In the genomic region with DNA sequence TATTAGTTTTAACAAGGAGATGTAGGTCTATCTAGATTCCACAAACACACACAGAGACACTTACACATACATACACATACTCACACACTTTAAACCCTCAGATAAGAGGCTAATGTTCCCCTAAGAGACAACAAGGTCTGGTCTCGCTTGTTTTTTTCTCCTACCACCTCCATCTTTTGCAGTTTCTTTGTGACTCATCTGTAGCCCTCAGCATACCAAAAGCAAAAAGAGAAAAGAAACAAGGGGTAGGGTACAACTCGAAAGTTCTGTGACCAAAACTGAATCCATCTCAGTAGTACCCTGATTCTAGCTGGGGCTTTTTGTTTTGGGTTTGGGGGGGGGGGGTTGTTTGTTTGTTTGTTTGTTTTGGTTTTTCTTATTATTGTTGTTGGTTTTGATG, we compare ENCODE assay signal across 10 cellular contexts.
DNase-seq lines count a peak whose midpoint lies in the region; ATAC-seq lines count a peak whose summit lies in the region.
"Had no signal": no experiment of that assay in that cellular context is flagged by ENCODE, and none has a peak within 500 bp of the region (broad histone marks: within the 10 kb centered on the region; RNA-seq: fewer than 3 reads in every experiment).

No MANE protein-coding gene starts in this region.

- no peak for DNase-seq in stimulated activated CD4-positive, alpha-beta T cell treated with anti-CD3 and anti-CD28 coated beads, Interleukin-4, amount 100 ng/mL, for 1 hour
- DNase-seq in AML-193 (lab: John Stamatoyannopoulos, UW) (no peak), HuH-7.5 (ENCODE audit: low spot score) (no peak), GDM1 (lab: John Stamatoyannopoulos, UW) (no peak)
- DNase-seq: activated T-cell treated with anti-CD3 and anti-CD28 coated beads, Interleukin-2, amount 50 U/mL, for 48 hours; stimulated activated CD4-positive, alpha-beta T cell treated with anti-CD3 and anti-CD28 coated beads, Interleukin-2, amount 100 ng/mL, for 24 hours had no signal

- ATAC-seq in GM18502 (IDR thresholded peaks at IDR 0.05; ENCODE audit: poor library complexity, unreplicated experiment), result peak; percentile 95
- peak; percentile 64 for ATAC-seq in GM19468 (IDR thresholded peaks at IDR 0.05; ENCODE audit: extremely low read depth, unreplicated experiment)
- peak; percentile 96 for ATAC-seq in HG02885 (IDR thresholded peaks at IDR 0.05; ENCODE audit: poor library complexity, unreplicated experiment)
- peak; percentile 84 for ATAC-seq in HG03575 (IDR thresholded peaks at IDR 0.05; ENCODE audit: extremely low read depth, insufficient number of reproducible peaks, low FRiP score, unreplicated experiment)
